In genomic region chr1:46133181-46133658, GRCh38 we compare ENCODE assay signal across 8 cellular contexts. TPM values are rescaled to one million over a fixed set of nuclear protein-coding genes. Genes with fewer than 3 reads are reported as not detected.
DNase-seq lines count a peak whose midpoint lies in the region; ATAC-seq, FAIRE-seq and TF ChIP-seq lines count a peak whose summit lies in the region.

No MANE protein-coding gene starts in this region.

- no peaks in the 10 kb centered on the region for H4K20me1 ChIP-seq in DND-41 (ENCODE audit: insufficient read depth, low read length)

- no peaks in the 10 kb centered on the region for H3K27me3 ChIP-seq in DND-41 (ENCODE audit: insufficient read depth, low read length, poor library complexity)
- H3K27me3 ChIP-seq in esophagus squamous epithelium: peaks cover 0 to 48% (median 0%) of the 10 kb centered on the region in 4 donors

- TF ChIP-seq POLR2A in GM19099 (IDR thresholded peaks at IDR 0.05; ENCODE audit: extremely low read depth, insufficient read length, low read depth): peak; percentile 44
- no peak for TF ChIP-seq POLR2A in esophagus squamous epithelium (IDR thresholded peaks at IDR 0.05)

- DNase-seq in DND-41 (no peak), SK-N-MC (ENCODE audit: low read depth, low spot score) (no peak), esophagus squamous epithelium (lab: John Stamatoyannopoulos, UW) (no peak), omental fat pad (ENCODE audit: low spot score) (peak; percentile 28), RCC 7860 (ENCODE audit: low spot score) (no peak)
- no peak for DNase-seq in central memory CD4-positive, alpha-beta T cell

- H3K79me2 ChIP-seq in DND-41 (ENCODE audit: insufficient read depth, low read length): peaks cover 49% of the 10 kb centered on the region

- no peaks in the 10 kb centered on the region for H3K9me3 ChIP-seq in DND-41 (ENCODE audit: insufficient read depth, low read length, severe bottlenecking)
- H3K9me3 ChIP-seq in SK-N-MC (ENCODE audit: low read depth, low read length): no peaks in the 10 kb centered on the region
- H3K9me3 ChIP-seq in esophagus squamous epithelium: no peaks in the 10 kb centered on the region

- H3K4me1 ChIP-seq in DND-41 (ENCODE audit: insufficient read depth, low read length) (peaks cover 41% of the 10 kb centered on the region), esophagus squamous epithelium (peaks cover 7 to 58% (median 8%) of the 10 kb centered on the region in 3 donors)

- H3K36me3 ChIP-seq in DND-41 (ENCODE audit: insufficient read depth, low read length) (no peaks in the 10 kb centered on the region), SK-N-MC (ENCODE audit: insufficient read depth, low read length) (no peaks in the 10 kb centered on the region), esophagus squamous epithelium (no peaks in the 10 kb centered on the region)

- peak overlapping the region; percentile 93 for H3K27ac ChIP-seq in DND-41 (ENCODE audit: low read length)
- peak overlapping the region; percentile 88 for H3K27ac ChIP-seq in SK-N-MC
- peak overlapping the region; percentile 70 to 95 (median 92) for H3K27ac ChIP-seq in esophagus squamous epithelium

- intact Hi-C loops in esophagus squamous epithelium (cut with DNase I): no loop called here

- H2AFZ ChIP-seq in DND-41 (ENCODE audit: low read depth, low read length): peak overlapping the region; percentile 90

- ATAC-seq in DND-41 (ENCODE audit: insufficient read depth, low read depth): peak; percentile 58
- peak; percentile 48 for ATAC-seq in HG03135 (IDR thresholded peaks at IDR 0.05; ENCODE audit: unreplicated experiment)
- ATAC-seq in omental fat pad (ENCODE audit: low FRiP score): peak; percentile 38

- peak overlapping the region; percentile 85 for H3K4me2 ChIP-seq in DND-41 (ENCODE audit: insufficient read depth, low read length)

- H3K9ac ChIP-seq in DND-41 (ENCODE audit: low read depth, low read length) (peak overlapping the region; percentile 67), SK-N-MC (ENCODE audit: insufficient read length) (peak overlapping the region; percentile 78)

- TF ChIP-seq CTCF in DND-41 (IDR thresholded peaks at IDR 0.05; ENCODE audit: borderline replicate concordance, extremely low read depth, low read length, poor library complexity, severe bottlenecking) (no peak), esophagus squamous epithelium (IDR thresholded peaks at IDR 0.05) (no peak), omental fat pad (IDR thresholded peaks at IDR 0.05) (no peak)

- 1 to 4% methylated on average over 16 to 18 of the region's 22 CpGs for WGBS in esophagus squamous epithelium, 2 donors

- H3K4me3 ChIP-seq in DND-41 (ENCODE audit: low read depth in 1 of 2, low read length in 2 of 2) (peak overlapping the region; percentile 45 to 81; a peak in 3 of 4 replicates), SK-N-MC (peak overlapping the region; percentile 96), esophagus squamous epithelium (peak overlapping the region; percentile 67 to 82 (median 76))

- FAIRE-seq in RCC 7860 (lab: Jason Lieb, UNC): no peak

RNA-seq across cellular contexts. Expression of gene PIK3R3, which starts 0.8 kb away (rescaled TPM):
- total RNA-seq in esophagus squamous epithelium (1 to 10 TPM; 3.0 to 7.6 (median 6.2) TPM), omental fat pad (100 to 1,000 TPM in 1 of 4 donors, 10 to 100 TPM in 3; 21.9 to 123 (median 39.2) TPM)

RNA-seq across cellular contexts. Expression of gene TSPAN1, which starts 41.7 kb away (rescaled TPM):
- total RNA-seq in esophagus squamous epithelium (10 to 100 TPM in 1 of 4 donors, 1 to 10 TPM in 3; 1.4 to 10.7 (median 5.0) TPM), omental fat pad (1 to 10 TPM in 2 of 4 donors, under 1 TPM in 1, not detected in 1; 0.84 to 1.2 (median 1.2) TPM)

RNA-seq across cellular contexts. Expression of gene P3R3URF, which starts 43.1 kb away (rescaled TPM):
- not detected for total RNA-seq in esophagus squamous epithelium
- total RNA-seq in omental fat pad: not detected
